8 cellular contexts compared by ENCODE assay signal in genomic region chr10:30534465-30535144, GRCh38.
A peak's percentile ranks its signal among the peaks of the same experiment; 100 is the strongest.
DNase-seq lines count a peak whose midpoint lies in the region; ATAC-seq and TF ChIP-seq lines count a peak whose summit lies in the region.

No MANE protein-coding gene starts in this region.

- DNase-seq in NCI-H345 treated with DMSO at 0.1 percent for 48 hours (lab: John Stamatoyannopoulos, UW; ENCODE audit: unreplicated experiment) (peak; percentile 50), dorsolateral prefrontal cortex (peak in 9 of 10 donors; percentile 34 to 81 (median 57)), lung microvascular endothelial cell (ENCODE audit: low read depth in 2 of 2) (peak; percentile 78 to 88)
- peak; percentile 74 to 78 for DNase-seq in activated CD4-positive, alpha-beta T cell treated with anti-CD3 and anti-CD28 coated beads, Interleukin-2, amount 50 U/mL, for 48 hours
- peak; percentile 23 for DNase-seq in stimulated activated CD8-positive, alpha-beta memory T cell treated with anti-CD3 and anti-CD28 coated beads, Interleukin-15, amount 100 ng/mL, for 24 hours (ENCODE audit: low read depth)

- peak; percentile 92 for TF ChIP-seq CTCF in C4-2B (conservative IDR thresholded peaks at IDR 0.05)
- TF ChIP-seq CTCF in dorsolateral prefrontal cortex (IDR thresholded peaks at IDR 0.05 in 54 of 56, conservative IDR thresholded peaks at IDR 0.05 in 2 of 56; ENCODE audit: low read depth in 1 of 56, partially characterized antibody in 56 of 56), result peak; percentile 69 to 96 (median 86)

- H3K4me3 ChIP-seq in dorsolateral prefrontal cortex, result no peak overlapping the region

- intact Hi-C loops in dorsolateral prefrontal cortex (cut with DNase I), result loop anchor here (1.0 to 5.0 kb wide), 4 partner anchors 58 to 142 kb away; no protein-coding TSS in a partner anchor

- ATAC-seq in GM21723 (IDR thresholded peaks at IDR 0.05; ENCODE audit: unreplicated experiment), result peak; percentile 42
- ATAC-seq in GM18861 (IDR thresholded peaks at IDR 0.05; ENCODE audit: unreplicated experiment), result no peak

- peaks cover 0 to 8% (median 0%) of the 10 kb centered on the region in 45 donors for H3K27me3 ChIP-seq in dorsolateral prefrontal cortex

- no peak overlapping the region for H3K27ac ChIP-seq in C4-2B
- no peak overlapping the region for H3K27ac ChIP-seq in dorsolateral prefrontal cortex

Comparison
In these comparisons a context has a peak if more than half of its experiments do, and no peak if none do; other contexts are left out.
1. DNase-seq: peak in every context shown above with its lines; median percentile 83 in lung microvascular endothelial cell; 76 in activated CD4-positive, alpha-beta T cell treated with anti-CD3 and anti-CD28 coated beads, Interleukin-2, amount 50 U/mL, for 48 hours; 57 in dorsolateral prefrontal cortex; 50 in NCI-H345 treated with DMSO at 0.1 percent for 48 hours; 23 in stimulated activated CD8-positive, alpha-beta memory T cell treated with anti-CD3 and anti-CD28 coated beads, Interleukin-15, amount 100 ng/mL, for 24 hours.